In the genomic region with DNA sequence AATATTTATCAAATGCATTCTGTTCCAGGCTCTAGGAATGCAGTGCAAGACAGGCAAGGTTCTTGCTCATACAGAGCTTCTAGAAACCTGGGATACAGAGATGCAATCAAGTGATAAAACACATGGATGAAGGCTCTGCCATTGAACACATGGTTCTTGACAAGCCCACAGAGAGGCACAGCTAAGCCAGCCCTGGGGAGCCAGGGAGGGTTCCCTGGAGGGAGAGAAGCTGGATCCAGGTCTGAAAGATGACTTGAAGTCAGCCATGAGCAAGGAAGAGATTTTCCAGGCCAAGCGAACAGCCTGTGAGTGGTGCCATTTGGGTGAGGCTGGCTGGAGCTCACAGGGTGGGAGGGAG, we compare ENCODE assay signal across 8 cellular contexts.
DNase-seq lines count a peak whose midpoint lies in the region; ATAC-seq and TF ChIP-seq lines count a peak whose summit lies in the region.

No MANE protein-coding gene starts in this region.

- no peak overlapping the region for H3K14ac ChIP-seq in trophoblast cell (ENCODE audit: low read length)

- H3K4me3 ChIP-seq in RWPE2 (ENCODE audit: severe bottlenecking) (no peak overlapping the region), esophagus squamous epithelium (peak overlapping the region; percentile 29 to 60 (median 42)), trophoblast cell (ENCODE audit: low read depth, low read length) (no peak overlapping the region)

- no peak overlapping the region for H4K12ac ChIP-seq in trophoblast cell (ENCODE audit: low read depth, low read length)

- DNase-seq in Calu3 (no peak), RWPE2 (ENCODE audit: low spot score) (no peak), esophagus squamous epithelium (lab: John Stamatoyannopoulos, UW) (no peak), trophoblast cell (no peak), SW 1271 (lab: John Stamatoyannopoulos, UW) (no peak), G401 (ENCODE audit: low spot score) (no peak)

- no peak overlapping the region for H2AFZ ChIP-seq in trophoblast cell (ENCODE audit: insufficient read depth, low read length, poor library complexity)

- in situ Hi-C loops in G401 (cut with HindIII; ENCODE audit: low sequenced_read_pairs): no loop called here

- H3K4me3 Mint-ChIP-seq in Calu3 (ENCODE audit: low read depth, unreplicated experiment): peak overlapping the region; percentile 75

- ATAC-seq in RWPE2 (ENCODE audit: low read depth) (no peak; the same call in 2 of the 3 replicates), HG03045 (IDR thresholded peaks at IDR 0.05; ENCODE audit: unreplicated experiment) (no peak), GM18502 (IDR thresholded peaks at IDR 0.05; ENCODE audit: poor library complexity, unreplicated experiment) (no peak)

- no peaks in the 10 kb centered on the region for H3K9me3 ChIP-seq in RWPE2 (ENCODE audit: severe bottlenecking)
- H3K9me3 ChIP-seq in esophagus squamous epithelium: no peaks in the 10 kb centered on the region
- H3K9me3 ChIP-seq in trophoblast cell (ENCODE audit: insufficient read depth, low read depth, low read length): no peaks in the 10 kb centered on the region

- no peak overlapping the region for H3K9ac ChIP-seq in trophoblast cell (ENCODE audit: low read length)

- H4K91ac ChIP-seq in trophoblast cell (ENCODE audit: low read depth, low read length): peak overlapping the region; percentile 15

- H3K27ac ChIP-seq in RWPE2 (ENCODE audit: poor library complexity, severe bottlenecking): peak overlapping the region; percentile 95
- H3K27ac ChIP-seq in esophagus squamous epithelium: peak overlapping the region; percentile 84 to 96 (median 92)
- peak overlapping the region; percentile 40 for H3K27ac ChIP-seq in trophoblast cell (ENCODE audit: low read depth, low read length)

- H2AK5ac ChIP-seq in trophoblast cell (ENCODE audit: low read length): no peak overlapping the region

- TF ChIP-seq CTCF in Calu3 (IDR thresholded peaks at IDR 0.05; ENCODE audit: unreplicated experiment) (no peak), RWPE2 (IDR thresholded peaks at IDR 0.05; ENCODE audit: poor library complexity, severe bottlenecking) (no peak), esophagus squamous epithelium (IDR thresholded peaks at IDR 0.05) (no peak)

- peak overlapping the region; percentile 54 for H3K4me2 ChIP-seq in trophoblast cell (ENCODE audit: low read length)

- no peak for TF ChIP-seq POLR2A in esophagus squamous epithelium (IDR thresholded peaks at IDR 0.05)

- WGBS in esophagus squamous epithelium, 2 donors: 25 to 57% methylated on average over 1 of the region's 1 CpG
- WGBS in trophoblast cell (ENCODE audit: extremely low coverage, insufficient coverage, insufficient read length): no CpG with 5 or more reads among the region's 1 CpG

- H3K4ac ChIP-seq in trophoblast cell (ENCODE audit: low read depth, low read length): no peak overlapping the region

- H4K8ac ChIP-seq in trophoblast cell (ENCODE audit: low read depth, low read length): no peak overlapping the region

- H3K36me3 Mint-ChIP-seq in Calu3 (ENCODE audit: insufficient read depth, unreplicated experiment): peaks cover 14% of the 10 kb centered on the region

- H2BK120ac ChIP-seq in trophoblast cell (ENCODE audit: insufficient read depth, low read length, poor library complexity): no peak overlapping the region

- peaks cover 36% of the 10 kb centered on the region for H3K79me1 ChIP-seq in trophoblast cell (ENCODE audit: low read length)

- peak overlapping the region; percentile 99 for H3K27ac Mint-ChIP-seq in Calu3 (ENCODE audit: unreplicated experiment)

- H3K36me3 ChIP-seq in RWPE2 (ENCODE audit: low read depth) (no peaks in the 10 kb centered on the region), esophagus squamous epithelium (no peaks in the 10 kb centered on the region), trophoblast cell (ENCODE audit: control insufficient read depth in 1 of 2, insufficient read depth in 2 of 2, low read length in 2 of 2) (peaks cover 14 to 19% of the 10 kb centered on the region in 2 experiments)

- intact Hi-C loops in Calu3 (cut with micrococcal nuclease; ENCODE audit: unreplicated experiment): loop anchor here (5.0 kb wide), 2 partner anchors 45 to 60 kb away; no protein-coding TSS in a partner anchor
- intact Hi-C loops in esophagus squamous epithelium (cut with DNase I): no loop called here

- H3K4me1 ChIP-seq in RWPE2 (ENCODE audit: insufficient read depth, poor library complexity, severe bottlenecking) (peaks cover 48% of the 10 kb centered on the region), esophagus squamous epithelium (peaks cover 25 to 84% (median 40%) of the 10 kb centered on the region in 3 donors), trophoblast cell (ENCODE audit: control insufficient read depth in 1 of 2, insufficient read depth in 2 of 2, low read length in 2 of 2) (peaks cover 36 to 48% of the 10 kb centered on the region in 2 experiments)

- peaks cover 59% of the 10 kb centered on the region for H3K4me1 Mint-ChIP-seq in Calu3 (ENCODE audit: low read depth, unreplicated experiment)

- no peak overlapping the region for H3K23ac ChIP-seq in trophoblast cell (ENCODE audit: low read length)

- peaks cover 7% of the 10 kb centered on the region for H3K79me2 ChIP-seq in trophoblast cell (ENCODE audit: control insufficient read depth, insufficient read depth, low read length, poor library complexity)

- no peaks in the 10 kb centered on the region for H3K27me3 Mint-ChIP-seq in Calu3 (ENCODE audit: unreplicated experiment)

- peak overlapping the region; percentile 15 for H2BK12ac ChIP-seq in trophoblast cell (ENCODE audit: low read length)

- no TSS peak for BruUV-seq in Calu3 (replicated peaks; lab: Mats Ljungman, UMichigan)

- peak overlapping the region; percentile 17 for H3K18ac ChIP-seq in trophoblast cell (ENCODE audit: low read length)

- CTCF ChIA-PET in Calu3 (lab: Charles Lee): interaction anchor here (0.6 to 2.2 kb wide), 15 partner anchors 9 to 288 kb away, joined by 3 to 17 read pairs (median 5); no protein-coding TSS in a partner anchor

- H3K9me3 Mint-ChIP-seq in Calu3 (ENCODE audit: low read depth, unreplicated experiment): no peaks in the 10 kb centered on the region

- H3K27me3 ChIP-seq in RWPE2 (ENCODE audit: insufficient read depth, poor library complexity, severe bottlenecking) (no peaks in the 10 kb centered on the region), esophagus squamous epithelium (no peaks in the 10 kb centered on the region), trophoblast cell (ENCODE audit: insufficient read depth, low read length) (no peaks in the 10 kb centered on the region)

- H2BK5ac ChIP-seq in trophoblast cell (ENCODE audit: low read depth, low read length, poor library complexity): no peak overlapping the region

Comparison
In these comparisons a context has a peak if more than half of its experiments do, and no peak if none do; other contexts are left out.
1. H3K27ac ChIP-seq: peak in every context shown above with its lines; median percentile 95 in RWPE2; 92 in esophagus squamous epithelium; 40 in trophoblast cell.
2. H3K4me3 ChIP-seq: peak in esophagus squamous epithelium (4 of 4); none in RWPE2 (single experiment) and trophoblast cell (single experiment).